8 cellular contexts compared by ENCODE assay signal in genomic region chr2:20378891-20379519, GRCh38. TPM values are rescaled to one million over a fixed set of nuclear protein-coding genes. Genes with fewer than 3 reads are reported as not detected.
A peak's percentile ranks its signal among the peaks of the same experiment; 100 is the strongest.
DNase-seq lines count a peak whose midpoint lies in the region; ATAC-seq and TF ChIP-seq lines count a peak whose summit lies in the region.

No MANE protein-coding gene starts in this region.

- TF ChIP-seq POLR2A in testis (IDR thresholded peaks at IDR 0.05): no peak

- H3K9me3 ChIP-seq in testis: no peaks in the 10 kb centered on the region

- DNase-seq in activated naive CD4-positive, alpha-beta T cell treated with anti-CD3 and anti-CD28 coated beads, Interleukin-2, amount 50 U/mL, for 72 hours (ENCODE audit: low spot score in 2 of 2): no peak
- DNase-seq in activated naive CD4-positive, alpha-beta T cell treated with Interleukin-2 at 50 U/mL for 16 hours: no peak
- DNase-seq in NCI-H82 treated with DMSO at 0.1 percent for 48 hours (lab: John Stamatoyannopoulos, UW; ENCODE audit: unreplicated experiment) (peak; percentile 38), coronary artery (ENCODE audit: low spot score) (peak; percentile 92), left lobe of liver (ENCODE audit: low spot score) (peak; percentile 87), testis (peak; percentile 91)
- DNase-seq in activated CD4-positive, alpha-beta T cell treated with anti-CD3 and anti-CD28 coated beads for 48 hours: no peak

- H3K27me3 ChIP-seq in testis: no peaks in the 10 kb centered on the region

- H3K36me3 Mint-ChIP-seq in activated naive CD4-positive, alpha-beta T cell treated with anti-CD3 and anti-CD28 coated beads, Interleukin-2, amount 50 U/mL, for 72 hours: no peaks in the 10 kb centered on the region

- 35 to 41% methylated on average over 13 of the region's 13 CpGs for WGBS in testis, 2 donors

- peaks cover 7% of the 10 kb centered on the region for H3K4me1 ChIP-seq in testis

- ATAC-seq in activated naive CD4-positive, alpha-beta T cell treated with anti-CD3 and anti-CD28 coated beads, Interleukin-2, amount 50 U/mL, for 72 hours: peak; percentile 44 to 54
- ATAC-seq in left lobe of liver (peak; percentile 97), GM19324 (IDR thresholded peaks at IDR 0.05; ENCODE audit: low FRiP score, unreplicated experiment) (no peak)

- peak overlapping the region in 1 of 2 donors; percentile 2 for H3K27ac Mint-ChIP-seq in activated naive CD4-positive, alpha-beta T cell treated with anti-CD3 and anti-CD28 coated beads, Interleukin-2, amount 50 U/mL, for 72 hours

- H3K9me3 Mint-ChIP-seq in activated naive CD4-positive, alpha-beta T cell treated with anti-CD3 and anti-CD28 coated beads, Interleukin-2, amount 50 U/mL, for 72 hours: no peaks in the 10 kb centered on the region

- intact Hi-C loops in testis (cut with DNase I; ENCODE audit: low total_unique reads): no loop called here

- TF ChIP-seq CTCF in coronary artery (IDR thresholded peaks at IDR 0.05): peak; percentile 85
- peak; percentile 58 to 74 (median 63) for TF ChIP-seq CTCF in testis (IDR thresholded peaks at IDR 0.05)

- H3K4me3 ChIP-seq in coronary artery: no peak overlapping the region
- H3K4me3 ChIP-seq in testis: no peak overlapping the region

- H3K27ac ChIP-seq in coronary artery: peak overlapping the region; percentile 56 to 68
- H3K27ac ChIP-seq in testis: peak overlapping the region in 1 of 2 donors; percentile 48

- H3K36me3 ChIP-seq in testis (ENCODE audit: low read depth, missing control alignments): no peaks in the 10 kb centered on the region

RNA-seq across cellular contexts. Expression of gene PUM2, which starts 28.4 kb away (rescaled TPM):
- total RNA-seq in activated naive CD4-positive, alpha-beta T cell treated with anti-CD3 and anti-CD28 coated beads, Interleukin-2, amount 50 U/mL, for 72 hours: 100 to 1,000 TPM in 1 of 2 donors, 10 to 100 TPM in 1; 99.0 to 111 TPM
- total RNA-seq in left lobe of liver (47.5 TPM), testis (10 to 100 TPM; 78.0 to 92.5 TPM)
- polyA plus RNA-seq in testis (ENCODE audit: insufficient read depth, low read depth, low replicate concordance): 50.5 TPM

Comparison
In these comparisons a context has a peak if more than half of its experiments do, and no peak if none do; other contexts are left out.
1. DNase-seq: peak in NCI-H82 treated with DMSO at 0.1 percent for 48 hours (single experiment), coronary artery (single experiment), left lobe of liver (single experiment) and testis (single experiment); none in activated naive CD4-positive, alpha-beta T cell treated with anti-CD3 and anti-CD28 coated beads, Interleukin-2, amount 50 U/mL, for 72 hours (0 of 2), activated naive CD4-positive, alpha-beta T cell treated with Interleukin-2 at 50 U/mL for 16 hours (single experiment) and activated CD4-positive, alpha-beta T cell treated with anti-CD3 and anti-CD28 coated beads for 48 hours (single experiment).